8 cellular contexts compared by ENCODE assay signal in genomic region chr2:20781656-20782265, GRCh38. TPM values are rescaled to one million over a fixed set of nuclear protein-coding genes. Genes with fewer than 3 reads are reported as not detected.
A peak's percentile ranks its signal among the peaks of the same experiment; 100 is the strongest.
DNase-seq lines count a peak whose midpoint lies in the region; ATAC-seq and TF ChIP-seq lines count a peak whose summit lies in the region.

No MANE protein-coding gene starts in this region.

- H3K9me3 ChIP-seq in NT2/D1 (ENCODE audit: insufficient read depth, low read length): no peaks in the 10 kb centered on the region
- no peaks in the 10 kb centered on the region for H3K9me3 ChIP-seq in thyroid gland

- no peak overlapping the region for H3K27ac ChIP-seq in thyroid gland

- peak; percentile 82 for ATAC-seq in HG02588 (IDR thresholded peaks at IDR 0.05; ENCODE audit: unreplicated experiment)

- intact Hi-C loops in thyroid gland (cut with DNase I): no loop called here

- peaks cover 10% of the 10 kb centered on the region for H3K36me3 ChIP-seq in NT2/D1 (ENCODE audit: insufficient read depth, insufficient read length, low read length)
- no peaks in the 10 kb centered on the region for H3K36me3 ChIP-seq in thyroid gland

- H3K4me1 ChIP-seq in NT2/D1 (ENCODE audit: insufficient read depth, insufficient read length): no peaks in the 10 kb centered on the region
- H3K4me1 ChIP-seq in thyroid gland: no peaks in the 10 kb centered on the region

- peak in 1 of 6 experiments; percentile 35 for TF ChIP-seq CTCF in thyroid gland (IDR thresholded peaks at IDR 0.05)

- peak; percentile 15 for DNase-seq in stimulated activated CD4-positive, alpha-beta T cell treated with anti-CD3 and anti-CD28 coated beads, Interleukin-15, amount 100 ng/mL, for 24 hours
- no peak for DNase-seq in stimulated activated CD4-positive, alpha-beta T cell treated with anti-CD3 and anti-CD28 coated beads, Interleukin-4, amount 100 ng/mL, for 24 hours
- DNase-seq in NT2/D1 (ENCODE audit: low read depth, low spot score) (peak; percentile 22), ecto neural progenitor cell (ENCODE audit: low spot score) (peak; percentile 45), renal cortical epithelial cell (ENCODE audit: low read depth) (peak; percentile 38), GDM1 (lab: John Stamatoyannopoulos, UW) (no peak), thyroid gland (no peak)

- no peak for TF ChIP-seq POLR2A in thyroid gland (IDR thresholded peaks at IDR 0.05)

- H3K4me3 ChIP-seq in NT2/D1 (ENCODE audit: insufficient read length, low read depth) (no peak overlapping the region), thyroid gland (replicated peaks in 1 of 3) (no peak overlapping the region)

- WGBS in thyroid gland, 2 donors: 82 to 83% methylated on average over 3 of the region's 3 CpGs

- H3K9ac ChIP-seq in NT2/D1 (ENCODE audit: insufficient read length, low read depth): no peak overlapping the region

- H3K27me3 ChIP-seq in NT2/D1 (ENCODE audit: insufficient read depth, insufficient read length): no peaks in the 10 kb centered on the region
- H3K27me3 ChIP-seq in thyroid gland: no peaks in the 10 kb centered on the region

RNA-seq across cellular contexts. Expression of gene LDAH, which starts 41.1 kb away (rescaled TPM):
- total RNA-seq in renal cortical epithelial cell: 26.4 and 28.2 TPM in 2 replicates
- total RNA-seq in thyroid gland: 10 to 100 TPM; 11.6 to 17.2 (median 16.2) TPM

Comparison
In these comparisons a context has a peak if more than half of its experiments do, and no peak if none do; other contexts are left out.
1. DNase-seq: peak in stimulated activated CD4-positive, alpha-beta T cell treated with anti-CD3 and anti-CD28 coated beads, Interleukin-15, amount 100 ng/mL, for 24 hours (single experiment), NT2/D1 (single experiment), ecto neural progenitor cell (single experiment) and renal cortical epithelial cell (single experiment); none in stimulated activated CD4-positive, alpha-beta T cell treated with anti-CD3 and anti-CD28 coated beads, Interleukin-4, amount 100 ng/mL, for 24 hours (single experiment), GDM1 (single experiment) and thyroid gland (0 of 2).